ENCODE assay signal across 1 cellular context in genomic region chr11:8699903-8700302, GRCh38.
TF ChIP-seq lines count a peak whose summit lies in the region.

No MANE protein-coding gene starts in this region.

TF ChIP-seq in IMR-90, 13 proteins besides CTCF, POLR2A, EP300 and RAD21:
- no peak for TF ChIP-seq ELK1 (IDR thresholded peaks at IDR 0.05; ENCODE audit: borderline replicate concordance, low read depth, low read length)
